In genomic region chr12:54404061-54405004, GRCh38 we compare ENCODE assay signal across 8 cellular contexts. TPM values are rescaled to one million over a fixed set of nuclear protein-coding genes. Genes with fewer than 3 reads are reported as not detected.
DNase-seq lines count a peak whose midpoint lies in the region; ATAC-seq and TF ChIP-seq lines count a peak whose summit lies in the region.

No MANE protein-coding gene starts in this region.

- H3K9ac ChIP-seq in IMR-90 (ENCODE audit: low read depth, low read length), result no peak overlapping the region

- in situ Hi-C loops in IMR-90 (cut with MboI; ENCODE audit: low sequenced_read_pairs), result no loop called here

- no peak overlapping the region for H2AFZ ChIP-seq in IMR-90 (replicated peaks; ENCODE audit: low read length, poor library complexity)

- CTCF ChIA-PET in IMR-90 (lab: Yijun Ruan, JAX), result interaction anchor here (0.7 to 0.8 kb wide), 2 partner anchors 20 to 22 kb away, joined by 3 to 6 read pairs; no protein-coding TSS in a partner anchor

- H3K27ac ChIP-seq in IMR-90 (ENCODE audit: insufficient read depth, low read length) (no peak overlapping the region), right lobe of liver (no peak overlapping the region)

- no peaks in the 10 kb centered on the region for H3K4me1 Mint-ChIP-seq in brain

- peak; percentile 77 for DNase-seq in DMS53 (lab: John Stamatoyannopoulos, UW)
- peak; percentile 56 for DNase-seq in IMR-90
- DNase-seq in T-helper 1 cell, result peak in 4 of 5 donors; percentile 39 to 68 (median 55)
- DNase-seq in right lobe of liver, result no peak
- peak; percentile 49 for DNase-seq in stimulated activated CD8-positive, alpha-beta memory T cell treated with anti-CD3 and anti-CD28 coated beads, Interleukin-7, amount 100 ng/mL, for 24 hours (ENCODE audit: low read depth)
- DNase-seq in lower leg skin (ENCODE audit: low spot score in 2 of 2), result no peak
- no peak for DNase-seq in GF-D8 (lab: John Stamatoyannopoulos, UW)

- no peaks in the 10 kb centered on the region for H3K4me1 ChIP-seq in IMR-90 (ENCODE audit: control insufficient read depth, insufficient read depth, low read length)
- H3K4me1 ChIP-seq in right lobe of liver, result no peaks in the 10 kb centered on the region

- H3K9me3 ChIP-seq in IMR-90 (ENCODE audit: control insufficient read depth, insufficient read depth, low read length) (no peaks in the 10 kb centered on the region), right lobe of liver (no peaks in the 10 kb centered on the region)

- dilution Hi-C loops in IMR-90 (cut with HindIII; ENCODE audit: low sequenced_read_pairs, unreplicated experiment), result no loop called here

- ATAC-seq in IMR-90 (ENCODE audit: low read depth) (peak; percentile 49), right lobe of liver (peak; percentile 26 to 64 (median 47))

- TF ChIP-seq POLR2A in IMR-90 (IDR thresholded peaks at IDR 0.05; ENCODE audit: low read depth, low read length) (no peak), right lobe of liver (IDR thresholded peaks at IDR 0.05) (no peak), lower leg skin (IDR thresholded peaks at IDR 0.05) (no peak)

- H3K4me3 ChIP-seq in IMR-90 (ENCODE audit: insufficient read depth, low read depth, low read length), result no peak overlapping the region
- no peak overlapping the region for H3K4me3 ChIP-seq in right lobe of liver
- H3K4me3 ChIP-seq in lower leg skin (ENCODE audit: low read depth, poor library complexity, severe bottlenecking), result no peak overlapping the region

- POLR2A ChIA-PET in IMR-90 (lab: Charles Lee; ENCODE audit: unreplicated experiment), result no interaction called here

- H3K27me3 ChIP-seq in IMR-90 (ENCODE audit: control insufficient read depth, insufficient read depth, low read length) (no peaks in the 10 kb centered on the region), right lobe of liver (no peaks in the 10 kb centered on the region)

- H2BK15ac ChIP-seq in IMR-90 (ENCODE audit: low read depth, low read length), result no peak overlapping the region

- no peak overlapping the region; the same call in 1 of the 2 replicates for H4K91ac ChIP-seq in IMR-90 (ENCODE audit: insufficient read depth, low read depth, low read length)

- peaks cover 8% of the 10 kb centered on the region for H3K36me3 Mint-ChIP-seq in brain

- H4K5ac ChIP-seq in IMR-90 (ENCODE audit: low read depth, low read length), result no peak overlapping the region

- no peak overlapping the region for H2AK5ac ChIP-seq in IMR-90 (ENCODE audit: low read depth, low read length)

- peak overlapping the region; percentile 43 for H2AK9ac ChIP-seq in IMR-90 (replicated peaks; ENCODE audit: low read depth, low read length, poor library complexity)

- peaks cover 48% of the 10 kb centered on the region for H4K20me1 ChIP-seq in IMR-90 (ENCODE audit: insufficient read depth, low read length)

- no peak overlapping the region for H2BK20ac ChIP-seq in IMR-90 (ENCODE audit: low read depth, low read length)

- intact Hi-C loops in IMR-90 (cut with micrococcal nuclease) (no loop called here), right lobe of liver (cut with DNase I) (loop anchor here in 1 of 2 donors (5.0 kb wide), 1 partner anchor 33 kb away; no protein-coding TSS in a partner anchor), lower leg skin (cut with DNase I; ENCODE audit: low total_unique reads) (no loop called here)

- H3K9me3 Mint-ChIP-seq in brain, result no peaks in the 10 kb centered on the region

- H3K23ac ChIP-seq in IMR-90 (ENCODE audit: low read depth, low read length), result no peak overlapping the region

- H3K79me1 ChIP-seq in IMR-90 (ENCODE audit: low read depth in 1 of 2, low read length in 2 of 2), result peaks cover 47 to 72% of the 10 kb centered on the region in 2 experiments

- H3K56ac ChIP-seq in IMR-90 (ENCODE audit: extremely low read depth, insufficient read depth, low read length), result no peak overlapping the region

- WGBS in IMR-90 (ENCODE audit: extremely low coverage in 2 of 2, insufficient read length in 1 of 2), 2 experiments, result 100% methylated on average over 3 of the region's 11 CpGs; no CpG with 5 or more reads in 1 of the 2 experiments
- WGBS in right lobe of liver (ENCODE audit: insufficient coverage, low coverage, low lambda C conversion rate, missing lambda C conversion rate), result 15% methylated on average over 6 of the region's 11 CpGs
- WGBS in lower leg skin, 2 donors, result 62 to 66% methylated on average over 11 of the region's 11 CpGs

- no peaks in the 10 kb centered on the region for H3K9me1 ChIP-seq in IMR-90 (ENCODE audit: insufficient read depth, low read length)

- BruUV-seq in IMR-90 (replicated peaks; lab: Mats Ljungman, UMichigan), result no TSS peak

- peak overlapping the region in 1 of 5 experiments; percentile 21 for H3K27ac Mint-ChIP-seq in brain

- no peak overlapping the region for H3K18ac ChIP-seq in IMR-90 (ENCODE audit: low read depth, low read length)

- TF ChIP-seq CTCF in IMR-90 (conservative IDR thresholded peaks at IDR 0.05; ENCODE audit: low read depth, low read length) (peak; percentile 71), brain (conservative IDR thresholded peaks at IDR 0.05) (peak; percentile 73 to 95), right lobe of liver (IDR thresholded peaks at IDR 0.05) (peak; percentile 88 to 92 (median 91)), lower leg skin (IDR thresholded peaks at IDR 0.05) (peak in 1 of 3 donors; percentile 86)

- H4K8ac ChIP-seq in IMR-90 (ENCODE audit: low read depth in 2 of 2, low read length in 2 of 2), result peak overlapping the region in 1 of 2 experiments; percentile 34; a peak in 1 of 4 replicates

- no peak overlapping the region for H2BK120ac ChIP-seq in IMR-90 (ENCODE audit: low read depth, low read length)

- TF ChIP-seq RAD21 in IMR-90 (IDR thresholded peaks at IDR 0.05; ENCODE audit: low read length), result peak; percentile 46

- H3K36me3 ChIP-seq in IMR-90 (ENCODE audit: control insufficient read depth, insufficient read depth, low read length) (peaks cover 87% of the 10 kb centered on the region), right lobe of liver (peaks cover 10 to 96% (median 52%) of the 10 kb centered on the region in 4 donors)

- H3K4me2 ChIP-seq in IMR-90 (ENCODE audit: low read depth, low read length), result no peak overlapping the region

- peaks cover 16% of the 10 kb centered on the region for H3K27me3 Mint-ChIP-seq in brain

- no peak overlapping the region for H3K14ac ChIP-seq in IMR-90 (replicated peaks; ENCODE audit: low read depth, low read length)

- no peak overlapping the region for H3K4ac ChIP-seq in IMR-90 (ENCODE audit: low read depth, low read length)

- H2BK5ac ChIP-seq in IMR-90 (ENCODE audit: low read depth, low read length, poor library complexity, severe bottlenecking), result no peak overlapping the region

- no peak overlapping the region for H3K4me3 Mint-ChIP-seq in brain

TF ChIP-seq in IMR-90, 13 proteins besides CTCF, POLR2A, EP300 and RAD21:
- TF ChIP-seq NFE2L2 (IDR thresholded peaks at IDR 0.05; ENCODE audit: low read depth, low read length) (no peak), RCOR1 (IDR thresholded peaks at IDR 0.05; ENCODE audit: insufficient replicate concordance, low read length) (no peak), SMC3 (IDR thresholded peaks at IDR 0.05; ENCODE audit: low read depth, low read length) (peak; percentile 56), MAZ (IDR thresholded peaks at IDR 0.05; ENCODE audit: borderline replicate concordance, low read depth, low read length) (no peak)

RNA-seq across cellular contexts. Expression of gene ITGA5, which starts 14.7 kb away (rescaled TPM):
- total RNA-seq in IMR-90 (2012; rRNA removed), result 144 and 159 TPM in 2 replicates
- polyA plus RNA-seq in IMR-90 (2012; rRNA removed), result 254 and 259 TPM in 2 replicates
- polyA plus RNA-seq in IMR-90 (2012; cell fraction: cytosol; rRNA removed), result 136 and 185 TPM in 2 replicates
- 196 and 225 TPM in 2 replicates for polyA plus RNA-seq in IMR-90 (2012; cell fraction: nucleus; rRNA removed; ENCODE audit: low replicate concordance)
- polyA plus RNA-seq in brain (ENCODE audit: insufficient read depth, low read depth, low replicate concordance), result 12.0 TPM
- total RNA-seq in right lobe of liver, result 10 to 100 TPM; 31.2 to 75.6 (median 35.5) TPM
- total RNA-seq in lower leg skin, result 10 to 100 TPM; 21.2 to 75.9 (median 29.4) TPM

RNA-seq across cellular contexts. Expression of gene ZNF385A, which starts 19.8 kb away (rescaled TPM):
- total RNA-seq in IMR-90 (2012; rRNA removed), result 0.28 and 0.36 TPM in 2 replicates
- 2.5 and 2.9 TPM in 2 replicates for polyA plus RNA-seq in IMR-90 (2012; rRNA removed)
- 3.1 and 5.4 TPM in 2 replicates for polyA plus RNA-seq in IMR-90 (2012; cell fraction: cytosol; rRNA removed)
- 3.7 and 8.0 TPM in 2 replicates for polyA plus RNA-seq in IMR-90 (2012; cell fraction: nucleus; rRNA removed; ENCODE audit: low replicate concordance)
- polyA plus RNA-seq in brain (ENCODE audit: insufficient read depth, low read depth, low replicate concordance), result 109 TPM
- 1 to 10 TPM; 2.4 to 9.3 (median 3.7) TPM for total RNA-seq in right lobe of liver
- 100 to 1,000 TPM in 3 of 4 donors, 10 to 100 TPM in 1; 89.0 to 183 (median 146) TPM for total RNA-seq in lower leg skin

RNA-seq across cellular contexts. Expression of gene GPR84, which starts 40.0 kb away (rescaled TPM):
- not detected in 2 replicates for total RNA-seq in IMR-90 (2012; rRNA removed)
- not detected in 2 replicates for polyA plus RNA-seq in IMR-90 (2012; rRNA removed)
- 0.02 TPM in 1 of 2 replicates, not detected in the other for polyA plus RNA-seq in IMR-90 (2012; cell fraction: cytosol; rRNA removed)
- polyA plus RNA-seq in IMR-90 (2012; cell fraction: nucleus; rRNA removed; ENCODE audit: low replicate concordance), result 0.19 and 0.36 TPM in 2 replicates
- polyA plus RNA-seq in brain (ENCODE audit: insufficient read depth, low read depth, low replicate concordance), result not detected
- total RNA-seq in right lobe of liver, result under 1 TPM in 1 of 6 experiments, not detected in 5; 0.35 TPM
- total RNA-seq in lower leg skin, result under 1 TPM in 1 of 4 donors, not detected in 3; 0.42 TPM

Comparison
In these comparisons a context has a peak if more than half of its experiments do, and no peak if none do; other contexts are left out.
1. DNase-seq: peak in DMS53 (single experiment), IMR-90 (single experiment), T-helper 1 cell (4 of 5) and stimulated activated CD8-positive, alpha-beta memory T cell treated with anti-CD3 and anti-CD28 coated beads, Interleukin-7, amount 100 ng/mL, for 24 hours (single experiment); none in right lobe of liver (0 of 3), lower leg skin (0 of 2) and GF-D8 (single experiment).
2. RNA of gene ZNF385A, which starts 19.8 kb away (total RNA-seq): 89.0 to 183 TPM in lower leg skin; 2.4 to 9.3 TPM in right lobe of liver and 0.28 to 0.36 TPM in IMR-90; every median in the first group is over 4 times any median in the second.